ENCODE assay signal across 1 cellular context in the genomic region with DNA sequence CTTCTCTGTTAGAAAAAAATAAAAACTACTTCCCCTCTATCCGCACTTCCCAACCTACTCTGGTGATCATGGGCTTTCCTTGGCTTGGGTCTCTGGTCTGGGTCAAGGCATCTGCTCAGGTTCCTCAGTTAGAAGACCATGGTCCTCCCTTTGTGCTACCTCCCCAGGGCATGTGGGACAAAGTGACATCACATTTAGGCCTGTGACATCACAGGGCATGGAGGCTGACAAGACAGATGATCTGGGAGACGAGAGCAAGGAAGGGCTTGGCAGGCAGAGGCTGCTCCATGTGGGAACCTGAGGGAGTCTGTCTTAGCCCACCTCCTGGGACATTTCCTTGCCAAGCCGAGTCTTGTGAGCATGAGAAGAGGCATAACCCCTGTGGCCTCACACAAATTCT.
TF ChIP-seq lines count a peak whose summit lies in the region.

Gene ZNF683, minus strand, starts transcription at position 140 of the 400 bp plus-strand sequence. CDS start 4,179 bp downstream, outside the sequence.

TF ChIP-seq in H1, 55 proteins besides CTCF, POLR2A, EP300 and RAD21:
- TF ChIP-seq CREB1 (IDR thresholded peaks at IDR 0.05) = peak; percentile 48; the same call in 1 of the 2 replicates
